In the genomic region with DNA sequence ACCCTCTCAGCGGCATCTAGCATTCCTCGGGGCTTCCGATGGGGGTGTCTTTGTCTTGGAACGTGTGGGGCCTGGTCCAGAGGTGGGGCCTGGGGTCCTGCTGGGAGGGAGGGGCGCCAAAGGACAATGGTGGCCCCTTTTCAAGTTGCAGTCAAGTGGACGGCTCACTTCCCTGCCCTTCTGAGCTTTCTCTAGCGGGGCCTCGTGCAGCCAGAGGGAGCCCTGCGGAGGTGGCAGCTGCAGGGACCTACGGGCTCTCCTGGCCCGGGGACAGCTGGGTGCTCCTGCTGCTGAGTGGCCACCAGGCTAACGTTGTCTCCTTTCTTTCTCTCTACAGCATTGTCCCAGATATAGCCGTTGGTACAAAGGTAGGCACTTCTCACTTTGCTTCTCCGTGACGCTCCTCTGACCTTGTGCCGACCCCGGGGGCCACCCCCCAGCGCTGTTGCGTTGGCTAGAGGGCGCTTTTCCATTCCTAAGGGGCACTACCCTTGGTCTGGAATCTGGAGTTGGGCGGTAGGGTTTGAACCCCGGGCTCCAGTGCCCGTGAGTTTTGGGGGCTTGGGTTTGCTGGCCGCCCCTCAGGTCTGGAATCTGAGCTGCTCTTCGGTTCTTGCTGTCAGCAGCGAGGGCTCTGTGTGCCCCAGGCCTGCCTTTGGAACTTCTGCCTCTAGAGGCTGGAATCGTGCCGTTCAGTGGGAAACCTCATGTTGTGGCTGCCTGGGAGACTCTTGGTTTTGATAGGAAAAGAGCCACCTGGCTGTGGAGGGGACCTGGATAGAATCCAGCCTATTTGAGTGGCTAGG, we compare ENCODE assay signal across 6 cellular contexts. TPM values are rescaled to one million over a fixed set of nuclear protein-coding genes. Genes with fewer than 3 reads are reported as not detected.
A peak's percentile ranks its signal among the peaks of the same experiment; 100 is the strongest.
DNase-seq lines count a peak whose midpoint lies in the region; ATAC-seq and TF ChIP-seq lines count a peak whose summit lies in the region.

No MANE protein-coding gene starts in this region.

- no peak overlapping the region for H3K27ac ChIP-seq in urinary bladder (ENCODE audit: low read depth)

- H3K36me3 ChIP-seq in GM06990 (ENCODE audit: control insufficient read depth, insufficient read depth, low read length), result peaks cover 43% of the 10 kb centered on the region
- peaks cover 1% of the 10 kb centered on the region for H3K36me3 ChIP-seq in urinary bladder (ENCODE audit: insufficient read depth)

- DNase-seq in GM06990 (ENCODE audit: extremely low read depth, insufficient read length), result no peak
- DNase-seq in SK-N-DZ (ENCODE audit: low spot score), result peak; percentile 58
- DNase-seq in left cardiac atrium, result peak; percentile 47
- DNase-seq in hepatic stellate cell (ENCODE audit: low spot score), result no peak
- DNase-seq in hypothalamus (lab: John Stamatoyannopoulos, UW), result no peak

- intact Hi-C loops in left cardiac atrium (cut with DNase I), result no loop called here

- ATAC-seq in left cardiac atrium, result no peak

- no peaks in the 10 kb centered on the region for H3K27me3 ChIP-seq in GM06990 (replicated peaks; ENCODE audit: control insufficient read depth, insufficient read depth, low read length)

- WGBS in urinary bladder, result 11% methylated on average over 28 of the region's 28 CpGs

- peaks cover 7% of the 10 kb centered on the region for H3K4me1 ChIP-seq in urinary bladder (ENCODE audit: insufficient read depth)

- H3K4me3 ChIP-seq in GM06990 (replicated peaks; ENCODE audit: low read depth, low read length), result peak overlapping the region; percentile 96
- peak overlapping the region; percentile 92 for H3K4me3 ChIP-seq in urinary bladder (ENCODE audit: low read depth, low read length)

- TF ChIP-seq CTCF in GM06990 (IDR thresholded peaks at IDR 0.05; ENCODE audit: insufficient read depth, low read length, poor library complexity, severe bottlenecking), result peak; percentile 11

RNA-seq across cellular contexts. Expression of a gene that starts 2.0 kb away (rescaled TPM):
- polyA plus RNA-seq in SK-N-DZ (2014; cell fraction: cytosol; rRNA removed), result 295 and 360 TPM in 2 replicates
- polyA plus RNA-seq in SK-N-DZ (2014; cell fraction: nucleus; rRNA removed), result 334 and 420 TPM in 2 replicates
- 100 to 1,000 TPM in 1 of 2 donors, 10 to 100 TPM in 1; 90.1 to 131 TPM for total RNA-seq in left cardiac atrium
- total RNA-seq in urinary bladder, result 104 TPM
- 108 TPM for polyA plus RNA-seq in urinary bladder

RNA-seq across cellular contexts. Expression of a gene that starts 22.5 kb away (rescaled TPM):
- 153 and 228 TPM in 2 replicates for polyA plus RNA-seq in SK-N-DZ (2014; cell fraction: cytosol; rRNA removed)
- polyA plus RNA-seq in SK-N-DZ (2014; cell fraction: nucleus; rRNA removed), result 134 and 172 TPM in 2 replicates
- under 1 TPM; 0.21 to 0.27 TPM for total RNA-seq in left cardiac atrium
- 2.1 TPM for total RNA-seq in urinary bladder
- polyA plus RNA-seq in urinary bladder, result 0.03 TPM

RNA-seq across cellular contexts. Expression of a gene that starts 28.4 kb away (rescaled TPM):
- not detected in 2 replicates for polyA plus RNA-seq in SK-N-DZ (2014; cell fraction: cytosol; rRNA removed)
- 0.39 and 0.64 TPM in 2 replicates for polyA plus RNA-seq in SK-N-DZ (2014; cell fraction: nucleus; rRNA removed)
- total RNA-seq in left cardiac atrium, result under 1 TPM in 1 of 2 donors, not detected in 1; 0.18 TPM
- not detected for total RNA-seq in urinary bladder
- polyA plus RNA-seq in urinary bladder, result 0.15 TPM

RNA-seq across cellular contexts. Expression of a gene that starts 41.5 kb away (rescaled TPM):
- not detected in 2 replicates for polyA plus RNA-seq in SK-N-DZ (2014; cell fraction: cytosol; rRNA removed)
- polyA plus RNA-seq in SK-N-DZ (2014; cell fraction: nucleus; rRNA removed), result not detected in 2 replicates
- not detected for total RNA-seq in left cardiac atrium
- total RNA-seq in urinary bladder, result 0.26 TPM
- 0.08 TPM for polyA plus RNA-seq in urinary bladder

RNA-seq across cellular contexts. Expression of a gene that starts 48.4 kb away (rescaled TPM):
- polyA plus RNA-seq in SK-N-DZ (2014; cell fraction: cytosol; rRNA removed), result 0.59 and 1.8 TPM in 2 replicates
- 0.09 TPM in 1 of 2 replicates, not detected in the other for polyA plus RNA-seq in SK-N-DZ (2014; cell fraction: nucleus; rRNA removed)
- total RNA-seq in left cardiac atrium (under 1 TPM in 1 of 2 donors, not detected in 1; 0.18 TPM), urinary bladder (1.4 TPM)
- polyA plus RNA-seq in urinary bladder, result 0.91 TPM

Comparison
In these comparisons a context has a peak if more than half of its experiments do, and no peak if none do; other contexts are left out.
1. DNase-seq: peak in SK-N-DZ (single experiment) and left cardiac atrium (single experiment); none in GM06990 (single experiment), hepatic stellate cell (single experiment) and hypothalamus (0 of 51).